Comparison of ENCODE assay signal across 1 cellular context in genomic region chr9:35756743-35757526, GRCh38.
TF ChIP-seq lines count a peak whose summit lies in the region.

No MANE protein-coding gene starts in this region.

TF ChIP-seq in HepG2, 621 proteins besides CTCF, POLR2A, EP300 and RAD21 (continued from another document and continues in another):
- peak; percentile 54 for TF ChIP-seq NFAT5 (CRISPR knock-in tag; IDR thresholded peaks at IDR 0.05)
- TF ChIP-seq HINFP (CRISPR knock-in tag; IDR thresholded peaks at IDR 0.05; ENCODE audit: low read depth) = peak; percentile 85; the same call in 1 of the 2 replicates
- peak; percentile 22; the same call in 1 of the 2 replicates for TF ChIP-seq CCDC6 (CRISPR knock-in tag; IDR thresholded peaks at IDR 0.05)
- TF ChIP-seq ZNF609 (CRISPR knock-in tag; IDR thresholded peaks at IDR 0.05; ENCODE audit: borderline replicate concordance) = 0 out of 2 replicates have a peak, but pooled peaks have one; percentile 20
- TF ChIP-seq PATZ1 (CRISPR knock-in tag; IDR thresholded peaks at IDR 0.05) = peak; percentile 93
- TF ChIP-seq ZNF382 (CRISPR knock-in tag; IDR thresholded peaks at IDR 0.05; ENCODE audit: borderline replicate concordance) = no peak
- TF ChIP-seq MTA1 (CRISPR knock-in tag; IDR thresholded peaks at IDR 0.05; ENCODE audit: borderline replicate concordance) = peak; percentile 54; the same call in 1 of the 2 replicates
- peak; percentile 39; the same call in 1 of the 2 replicates for TF ChIP-seq ZNF790 (CRISPR knock-in tag; IDR thresholded peaks at IDR 0.05; ENCODE audit: borderline replicate concordance)
- no peak for TF ChIP-seq PHF5A (CRISPR knock-in tag; IDR thresholded peaks at IDR 0.05; ENCODE audit: low read depth, unreplicated experiment)
- no peak for TF ChIP-seq ONECUT2 (CRISPR knock-in tag; IDR thresholded peaks at IDR 0.05)
- no peak for TF ChIP-seq NFIB (CRISPR knock-in tag; IDR thresholded peaks at IDR 0.05; ENCODE audit: borderline replicate concordance)
- no peak for TF ChIP-seq IKZF4 (CRISPR knock-in tag; IDR thresholded peaks at IDR 0.05; ENCODE audit: borderline replicate concordance, low read depth, not compliant biosample characterization)
- no peak for TF ChIP-seq ZNF644 (CRISPR knock-in tag; IDR thresholded peaks at IDR 0.05; ENCODE audit: low read depth)
- no peak for TF ChIP-seq ZBTB43 (CRISPR knock-in tag; conservative IDR thresholded peaks at IDR 0.05)
- TF ChIP-seq PREB (CRISPR knock-in tag; IDR thresholded peaks at IDR 0.05) = 0 out of 2 replicates have a peak, but pooled peaks have one; percentile 59
- no peak for TF ChIP-seq KLF13 (CRISPR knock-in tag; IDR thresholded peaks at IDR 0.05)
- peak; percentile 72; the same call in 1 of the 2 replicates for TF ChIP-seq AFF4 (CRISPR knock-in tag; IDR thresholded peaks at IDR 0.05)
- peak; percentile 50; the same call in 1 of the 2 replicates for TF ChIP-seq ZNF556 (CRISPR knock-in tag; IDR thresholded peaks at IDR 0.05; ENCODE audit: borderline replicate concordance)
- TF ChIP-seq ZNF564 (CRISPR knock-in tag; IDR thresholded peaks at IDR 0.05) = peak; percentile 48; the same call in 1 of the 2 replicates
